10 cellular contexts compared by ENCODE assay signal in the genomic region with DNA sequence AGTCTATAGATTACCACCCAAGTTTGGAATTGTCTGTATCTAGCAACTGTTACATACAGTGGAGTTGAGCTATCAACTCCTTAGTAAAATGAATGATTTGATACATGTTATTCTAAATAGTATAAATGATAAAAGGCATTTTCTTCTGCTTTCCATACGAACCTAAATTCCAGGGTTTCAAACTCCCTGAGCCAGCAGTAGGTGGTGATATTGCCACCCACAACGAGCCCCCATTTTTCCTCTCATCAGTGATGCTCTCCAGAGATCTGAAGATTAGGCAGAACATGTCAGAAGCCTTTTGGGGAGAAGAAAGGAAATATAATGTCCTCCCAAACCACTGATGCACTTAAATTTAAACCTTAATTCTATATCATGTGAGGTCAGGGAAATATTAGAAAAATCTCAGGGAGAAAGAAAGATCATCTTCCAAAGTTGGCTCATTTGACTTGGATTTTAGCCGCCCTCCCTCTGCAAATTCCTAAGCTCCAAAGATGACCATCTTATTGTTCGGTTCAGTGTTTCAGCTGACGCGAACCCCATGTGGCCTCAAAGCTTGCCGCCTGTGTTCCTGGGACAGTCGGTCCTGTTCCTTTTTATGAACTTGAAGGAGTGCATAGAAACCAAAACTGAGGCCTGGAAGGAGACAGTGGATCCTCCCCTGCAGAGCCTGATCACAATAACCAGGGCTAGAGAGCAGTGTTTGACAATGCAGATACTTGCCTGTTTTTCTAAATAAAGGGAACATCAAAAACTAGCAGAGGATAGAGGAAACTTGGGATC. TPM values are rescaled to one million over a fixed set of nuclear protein-coding genes. Genes with fewer than 3 reads are reported as not detected.
DNase-seq lines count a peak whose midpoint lies in the region; ATAC-seq, FAIRE-seq and TF ChIP-seq lines count a peak whose summit lies in the region.
"Had no signal": no experiment of that assay in that cellular context is flagged by ENCODE, and none has a peak within 500 bp of the region (broad histone marks: within the 10 kb centered on the region; RNA-seq: fewer than 3 reads in every experiment).

No MANE protein-coding gene starts in this region.

- H3K4me1 ChIP-seq in cardiac muscle cell (ENCODE audit: low read depth), result no peaks in the 10 kb centered on the region
- peaks cover 31% of the 10 kb centered on the region for H3K4me1 ChIP-seq in astrocyte (ENCODE audit: insufficient read depth, low read length)
- peaks cover 2% of the 10 kb centered on the region for H3K4me1 ChIP-seq in urinary bladder (ENCODE audit: insufficient read depth)

- no peak for FAIRE-seq in astrocyte (lab: Jason Lieb, UNC)

- peaks cover 61% of the 10 kb centered on the region for H3K27me3 Mint-ChIP-seq in astrocyte (ENCODE audit: low read depth, unreplicated experiment)
- no peaks in the 10 kb centered on the region for H3K27me3 Mint-ChIP-seq in naive thymus-derived CD8-positive, alpha-beta T cell

- H3K9me3 Mint-ChIP-seq in astrocyte (ENCODE audit: unreplicated experiment), result no peaks in the 10 kb centered on the region
- H3K9me3 Mint-ChIP-seq in naive thymus-derived CD8-positive, alpha-beta T cell, result no peaks in the 10 kb centered on the region

- H4K20me1 ChIP-seq in astrocyte (ENCODE audit: insufficient read depth, low read length), result no peaks in the 10 kb centered on the region

- H3K27me3 ChIP-seq in cardiac muscle cell, result peaks cover 60% of the 10 kb centered on the region
- no peaks in the 10 kb centered on the region for H3K27me3 ChIP-seq in astrocyte (ENCODE audit: insufficient read depth, low read length)

- no peak overlapping the region for H2AFZ ChIP-seq in astrocyte (ENCODE audit: low read depth, low read length)

- no peak overlapping the region for H3K27ac ChIP-seq in cardiac muscle cell
- peak overlapping the region; percentile 1 for H3K27ac ChIP-seq in astrocyte (ENCODE audit: low read depth, low read length)
- peak overlapping the region; percentile 42 for H3K27ac ChIP-seq in urinary bladder (ENCODE audit: low read depth)
- H3K27ac ChIP-seq: HL-60 had no signal

- H3K4me1 Mint-ChIP-seq in astrocyte (ENCODE audit: low read depth, unreplicated experiment), result no peaks in the 10 kb centered on the region
- peaks cover 33 to 55% (median 47%) of the 10 kb centered on the region in 4 donors for H3K4me1 Mint-ChIP-seq in naive thymus-derived CD8-positive, alpha-beta T cell

- peak in 1 of 2 donors; percentile 55 for DNase-seq in cardiac muscle cell (ENCODE audit: low read depth in 1 of 2, low spot score in 1 of 2)
- DNase-seq in left cardiac atrium, result no peak
- DNase-seq in astrocyte (ENCODE audit: low read depth), result peak; percentile 26
- peak; percentile 58 for DNase-seq in kidney glomerular epithelial cell (lab: John Stamatoyannopoulos, UW)
- DNase-seq in NOMO-1 treated with DMSO at 0.1 percent for 48 hours (lab: John Stamatoyannopoulos, UW; ENCODE audit: unreplicated experiment), result no peak
- no peak for DNase-seq in naive thymus-derived CD8-positive, alpha-beta T cell
- DNase-seq: activated CD4-positive, CD25-positive, alpha-beta regulatory T cell treated with anti-CD3 and anti-CD28 coated beads, Interleukin-2, amount 50 U/mL, for 72 hours had no signal

- POLR2A ChIA-PET in naive thymus-derived CD8-positive, alpha-beta T cell (lab: Charles Lee), result no interaction called here

- H3K9me3 ChIP-seq in cardiac muscle cell (ENCODE audit: low read depth) (no peaks in the 10 kb centered on the region), astrocyte (ENCODE audit: insufficient read depth, low read depth, low read length) (no peaks in the 10 kb centered on the region)

- H3K36me3 Mint-ChIP-seq in astrocyte (ENCODE audit: low read depth, unreplicated experiment), result no peaks in the 10 kb centered on the region
- H3K36me3 Mint-ChIP-seq in naive thymus-derived CD8-positive, alpha-beta T cell, result peaks cover 0 to 2% (median 0%) of the 10 kb centered on the region in 3 donors

- no peak overlapping the region for H3K4me3 Mint-ChIP-seq in astrocyte (ENCODE audit: unreplicated experiment)
- peak overlapping the region in 2 of 10 donors; percentile 18 to 56 for H3K4me3 Mint-ChIP-seq in naive thymus-derived CD8-positive, alpha-beta T cell

- H3K36me3 ChIP-seq in cardiac muscle cell (no peaks in the 10 kb centered on the region), astrocyte (ENCODE audit: insufficient read depth, low read length) (no peaks in the 10 kb centered on the region), urinary bladder (ENCODE audit: insufficient read depth) (no peaks in the 10 kb centered on the region)

- WGBS in urinary bladder, result 68% methylated on average over 8 of the region's 8 CpGs

- H3K4me2 ChIP-seq in astrocyte (ENCODE audit: low read length), result peak overlapping the region; percentile 99

- H3K4me3 ChIP-seq in cardiac muscle cell (no peak overlapping the region), astrocyte (ENCODE audit: insufficient read depth, low read depth, low read length) (no peak overlapping the region), urinary bladder (ENCODE audit: low read depth, low read length) (peak overlapping the region; percentile 11)

- no peak for ATAC-seq in left cardiac atrium
- ATAC-seq in naive thymus-derived CD8-positive, alpha-beta T cell, result no peak
- no peak for ATAC-seq in HG03097 (IDR thresholded peaks at IDR 0.05; ENCODE audit: low FRiP score, unreplicated experiment)

- H3K27ac Mint-ChIP-seq in astrocyte (ENCODE audit: unreplicated experiment), result no peak overlapping the region
- peak overlapping the region in 3 of 10 donors; percentile 52 to 65 (median 55) for H3K27ac Mint-ChIP-seq in naive thymus-derived CD8-positive, alpha-beta T cell

- peak; percentile 45 for TF ChIP-seq CTCF in cardiac muscle cell (IDR thresholded peaks at IDR 0.05; ENCODE audit: low read depth, low read length)
- TF ChIP-seq CTCF in astrocyte (IDR thresholded peaks at IDR 0.05; ENCODE audit: insufficient read depth, low read depth, low read length), result peak; percentile 51

- intact Hi-C loops in left cardiac atrium (cut with DNase I), result loop anchor here in 1 of 2 donors (5.0 kb wide), 1 partner anchor 38 kb away; no protein-coding TSS in a partner anchor

- peaks cover 39% of the 10 kb centered on the region for H3K79me2 ChIP-seq in astrocyte (ENCODE audit: insufficient read depth, low read length)

- peak overlapping the region; percentile 88 for H3K9ac ChIP-seq in astrocyte (ENCODE audit: low read length)

RNA-seq across cellular contexts. Expression of a gene that starts 2.3 kb away (rescaled TPM):
- total RNA-seq in cardiac muscle cell, result 0.51 and 0.81 TPM in 2 replicates
- 0.55 TPM in 1 of 2 replicates, not detected in the other for polyA plus RNA-seq in cardiac muscle cell
- total RNA-seq in left cardiac atrium, result 10 to 100 TPM; 22.1 to 52.8 TPM
- total RNA-seq in astrocyte, result not detected in 2 replicates
- total RNA-seq in urinary bladder, result 5.7 TPM
- polyA plus RNA-seq in urinary bladder, result 35.2 TPM
- total RNA-seq in naive thymus-derived CD8-positive, alpha-beta T cell, result 10 to 100 TPM; 14.4 to 18.1 TPM
- 10 to 100 TPM; 11.2 to 14.9 (median 14.3) TPM for polyA plus RNA-seq in naive thymus-derived CD8-positive, alpha-beta T cell

RNA-seq across cellular contexts. Expression of a gene that starts 22.0 kb away (rescaled TPM):
- total RNA-seq in cardiac muscle cell, result 10.7 and 13.9 TPM in 2 replicates
- polyA plus RNA-seq in cardiac muscle cell, result 3.7 and 4.3 TPM in 2 replicates
- total RNA-seq in left cardiac atrium, result 10 to 100 TPM in 1 of 2 donors, 1 to 10 TPM in 1; 8.5 to 13.5 TPM
- total RNA-seq in astrocyte, result 17.8 and 19.2 TPM in 2 replicates
- 14.5 TPM for total RNA-seq in urinary bladder
- 9.2 TPM for polyA plus RNA-seq in urinary bladder
- 10 to 100 TPM; 20.6 to 22.7 TPM for total RNA-seq in naive thymus-derived CD8-positive, alpha-beta T cell
- polyA plus RNA-seq in naive thymus-derived CD8-positive, alpha-beta T cell, result 1 to 10 TPM; 2.2 to 5.6 (median 2.8) TPM

Comparison
In these comparisons a context has a peak if more than half of its experiments do, and no peak if none do; other contexts are left out.
1. DNase-seq: peak in astrocyte (single experiment) and kidney glomerular epithelial cell (single experiment); none in left cardiac atrium (single experiment), NOMO-1 treated with DMSO at 0.1 percent for 48 hours (single experiment) and naive thymus-derived CD8-positive, alpha-beta T cell (0 of 10).